Comparison of ENCODE assay signal across 1 cellular context in genomic region chr10:43574035-43574892, GRCh38.
A peak's percentile ranks its signal among the peaks of the same experiment; 100 is the strongest.
TF ChIP-seq lines count a peak whose summit lies in the region.

Gene ZNF239, minus strand, starts transcription at chr10:43574616. Its CDS starts 16,537 bp downstream, at chr10:43558079.

TF ChIP-seq in HEK293, 187 proteins besides CTCF, POLR2A, EP300 and RAD21 (continued from another document and continues in another):
- no peak for TF ChIP-seq INSM2 (tag by site-specific recombination; IDR thresholded peaks at IDR 0.05)
- TF ChIP-seq ZNF624 (tag by site-specific recombination; IDR thresholded peaks at IDR 0.05): no peak
- no peak; the same call in 1 of the 2 replicates for TF ChIP-seq ZIC2 (tag by site-specific recombination; IDR thresholded peaks at IDR 0.05)
- TF ChIP-seq ZNF544 (tag by site-specific recombination; IDR thresholded peaks at IDR 0.05): no peak
- TF ChIP-seq ZNF510 (tag by site-specific recombination; IDR thresholded peaks at IDR 0.05; ENCODE audit: insufficient replicate concordance): no peak
- no peak for TF ChIP-seq TSHZ1 (tag by site-specific recombination; IDR thresholded peaks at IDR 0.05; ENCODE audit: borderline replicate concordance)
- no peak for TF ChIP-seq ZNF555 (tag by site-specific recombination; conservative IDR thresholded peaks at IDR 0.05)
- peak; percentile 85 for TF ChIP-seq KLF10 (tag by site-specific recombination; IDR thresholded peaks at IDR 0.05)
- TF ChIP-seq ZSCAN5A (tag by site-specific recombination; IDR thresholded peaks at IDR 0.05): no peak
- 0 out of 2 replicates have a peak, but pooled peaks have one; percentile 68 for TF ChIP-seq PBX3 (CRISPR knock-in tag; IDR thresholded peaks at IDR 0.05)
- peak; percentile 53; the same call in 1 of the 2 replicates for TF ChIP-seq ZBTB17 (tag by site-specific recombination; IDR thresholded peaks at IDR 0.05)
- peak; percentile 98 for TF ChIP-seq KLF9 (tag by site-specific recombination; IDR thresholded peaks at IDR 0.05; ENCODE audit: low read depth)
- no peak for TF ChIP-seq ZNF221 (tag by site-specific recombination; IDR thresholded peaks at IDR 0.05; ENCODE audit: borderline replicate concordance)
- TF ChIP-seq ZNF157 (tag by site-specific recombination; IDR thresholded peaks at IDR 0.05): no peak
- TF ChIP-seq ZBTB48 (tag by site-specific recombination; IDR thresholded peaks at IDR 0.05): peak; percentile 75
- TF ChIP-seq OVOL3 (tag by site-specific recombination; IDR thresholded peaks at IDR 0.05): no peak
- TF ChIP-seq ZSCAN23 (tag by site-specific recombination; IDR thresholded peaks at IDR 0.05): no peak
- TF ChIP-seq SP7 (tag by site-specific recombination; IDR thresholded peaks at IDR 0.05): peak; percentile 56; the same call in 1 of the 2 replicates
- no peak for TF ChIP-seq ZNF132 (tag by site-specific recombination; IDR thresholded peaks at IDR 0.05; ENCODE audit: borderline replicate concordance)
- no peak for TF ChIP-seq ZNF791 (tag by site-specific recombination; IDR thresholded peaks at IDR 0.05)
- TF ChIP-seq ZNF626 (tag by site-specific recombination; IDR thresholded peaks at IDR 0.05): no peak
- TF ChIP-seq ZSCAN18 (tag by site-specific recombination; IDR thresholded peaks at IDR 0.05): no peak
- TF ChIP-seq ZNF2 (tag by site-specific recombination; IDR thresholded peaks at IDR 0.05): no peak
- TF ChIP-seq SALL2 (tag by site-specific recombination; IDR thresholded peaks at IDR 0.05; ENCODE audit: borderline replicate concordance): no peak
- peak; percentile 82 for TF ChIP-seq KLF7 (tag by site-specific recombination; IDR thresholded peaks at IDR 0.05; ENCODE audit: borderline replicate concordance)
- TF ChIP-seq ZNF521 (tag by site-specific recombination; IDR thresholded peaks at IDR 0.05): no peak
- no peak for TF ChIP-seq ZNF404 (tag by site-specific recombination; IDR thresholded peaks at IDR 0.05)
- no peak for TF ChIP-seq ZSCAN16 (tag by site-specific recombination; IDR thresholded peaks at IDR 0.05)
- TF ChIP-seq ZNF600 (tag by site-specific recombination; IDR thresholded peaks at IDR 0.05): 0 out of 2 replicates have a peak, but pooled peaks have one; percentile 53
- TF ChIP-seq ZNF692 (tag by site-specific recombination; IDR thresholded peaks at IDR 0.05): peak; percentile 82
- TF ChIP-seq ZFHX2 (tag by site-specific recombination; conservative IDR thresholded peaks at IDR 0.05): peak; percentile 96
- no peak for TF ChIP-seq PRDM6 (tag by site-specific recombination; IDR thresholded peaks at IDR 0.05)
- TF ChIP-seq ZNF664 (tag by site-specific recombination; IDR thresholded peaks at IDR 0.05): no peak
- TF ChIP-seq HOXA7 (CRISPR knock-in tag; IDR thresholded peaks at IDR 0.05; ENCODE audit: borderline replicate concordance): no peak
- no peak for TF ChIP-seq ZNF623 (tag by site-specific recombination; IDR thresholded peaks at IDR 0.05)
- TF ChIP-seq ZNF324 (tag by site-specific recombination; IDR thresholded peaks at IDR 0.05): 0 out of 2 replicates have a peak, but pooled peaks have one; percentile 39
- peak; percentile 16; the same call in 1 of the 2 replicates for TF ChIP-seq ZNF843 (tag by site-specific recombination; IDR thresholded peaks at IDR 0.05)
- no peak for TF ChIP-seq ZFP37 (tag by site-specific recombination; IDR thresholded peaks at IDR 0.05)
- TF ChIP-seq ZNF175 (tag by site-specific recombination; IDR thresholded peaks at IDR 0.05): no peak
- TF ChIP-seq OSR2 (tag by site-specific recombination; IDR thresholded peaks at IDR 0.05): no peak
- 0 out of 2 replicates have a peak, but pooled peaks have one; percentile 5 for TF ChIP-seq ZBTB6 (tag by site-specific recombination; IDR thresholded peaks at IDR 0.05)
- no peak for TF ChIP-seq ZNF23 (tag by site-specific recombination; IDR thresholded peaks at IDR 0.05; ENCODE audit: borderline replicate concordance)
- no peak for TF ChIP-seq FEZF1 (tag by site-specific recombination; IDR thresholded peaks at IDR 0.05)
- TF ChIP-seq ZNF311 (tag by site-specific recombination; IDR thresholded peaks at IDR 0.05; ENCODE audit: borderline replicate concordance): no peak
- peak; percentile 90 for TF ChIP-seq PRDM10 (tag by site-specific recombination; IDR thresholded peaks at IDR 0.05)
